ENCODE assay signal across 23 cellular contexts in the genomic region with DNA sequence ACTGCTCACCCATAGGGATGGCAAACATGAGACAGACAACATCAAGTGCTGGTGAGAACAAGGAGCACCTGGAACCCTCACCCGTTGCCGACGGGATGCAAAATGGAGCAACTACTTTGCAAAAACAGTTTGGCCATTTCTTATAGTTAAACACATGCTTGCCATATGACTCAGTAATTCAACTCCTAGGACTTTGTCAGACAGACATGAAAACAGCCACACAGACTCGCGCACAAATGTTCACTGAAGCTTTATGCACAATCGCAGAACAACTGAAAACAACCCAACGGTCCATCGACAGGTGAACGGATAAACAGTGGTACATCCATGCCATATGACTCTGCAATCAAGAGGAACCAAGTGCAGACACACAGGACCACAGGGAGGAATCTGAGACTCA. TPM values are rescaled to one million over a fixed set of nuclear protein-coding genes. Genes with fewer than 3 reads are reported as not detected.
DNase-seq lines count a peak whose midpoint lies in the region; ATAC-seq, FAIRE-seq and TF ChIP-seq lines count a peak whose summit lies in the region.
"Had no signal": no experiment of that assay in that cellular context is flagged by ENCODE, and none has a peak within 500 bp of the region (broad histone marks: within the 10 kb centered on the region; RNA-seq: fewer than 3 reads in every experiment).

No MANE protein-coding gene starts in this region.

- peak; percentile 71 for FAIRE-seq in astrocyte (lab: Jason Lieb, UNC)
- no peak for FAIRE-seq in H54 (lab: Jason Lieb, UNC)
- FAIRE-seq: A204.1, GM19239, islet of Langerhans had no signal

- peaks cover 85% of the 10 kb centered on the region for H3K79me2 ChIP-seq in astrocyte (ENCODE audit: insufficient read depth, low read length)

- H3K27me3 ChIP-seq in left ventricle myocardium inferior (ENCODE audit: low read depth) = no peaks in the 10 kb centered on the region
- H3K27me3 ChIP-seq in astrocyte (ENCODE audit: insufficient read depth, low read length) = no peaks in the 10 kb centered on the region
- H3K27me3 ChIP-seq: brain microvascular endothelial cell, esophagus muscularis mucosa, SJCRH30 had no signal

- H3K4me3 ChIP-seq in left ventricle myocardium inferior (no peak overlapping the region), astrocyte (ENCODE audit: insufficient read depth, low read depth, low read length) (no peak overlapping the region)
- H3K4me3 ChIP-seq: esophagus muscularis mucosa, SJCRH30 had no signal

- no peak for TF ChIP-seq POLR2A in H54 (IDR thresholded peaks at IDR 0.05; ENCODE audit: low read depth, low read length)

- peak overlapping the region; percentile 8 for H3K4me3 Mint-ChIP-seq in astrocyte (ENCODE audit: unreplicated experiment)
- no peak overlapping the region for H3K4me3 Mint-ChIP-seq in naive thymus-derived CD8-positive, alpha-beta T cell
- H3K4me3 Mint-ChIP-seq: activated CD4-positive, alpha-beta T cell treated with anti-CD3 and anti-CD28 coated beads, Interleukin-2, amount 10 ng/mL, durations not matched to agents 7 days and 5 days; CD4-positive, CD25-positive, alpha-beta regulatory T cell; nephron progenitor cell; stimulated activated naive CD8-positive, alpha-beta T cell treated with anti-CD3 and anti-CD28 coated beads, Interleukin-15, Interleukin-2, amounts not matched to agents 100 ng/mL and 50 ng/mL, for 24 hours had no signal

- no peak for DNase-seq in left ventricle myocardium inferior
- DNase-seq in Right ventricle myocardium superior = no peak
- DNase-seq in astrocyte (ENCODE audit: low read depth) = peak; percentile 72
- DNase-seq in iris pigment epithelial cell (ENCODE audit: low read depth) = peak; percentile 72
- DNase-seq in cortex of kidney (lab: John Stamatoyannopoulos, UW) = no peak
- no peak for DNase-seq in H54 (ENCODE audit: insufficient read length, low spot score)
- DNase-seq in stimulated activated CD4-positive, alpha-beta T cell treated with anti-CD3 and anti-CD28 coated beads, Interleukin-1b, Interleukin-23, amount 100 ng/mL, for 48 hours = no peak
- no peak for DNase-seq in naive thymus-derived CD8-positive, alpha-beta T cell
- DNase-seq: activated CD4-positive, alpha-beta T cell treated with anti-CD3 and anti-CD28 coated beads, Interleukin-2, amount 10 ng/mL, durations not matched to agents 7 days and 5 days; activated naive CD4-positive, alpha-beta T cell treated with Interleukin-2 at 50 U/mL for 16 hours; brain microvascular endothelial cell; CD4-positive, CD25-positive, alpha-beta regulatory T cell; DND-41; MM.1S; NCI-H187 treated with DMSO at 0.1 percent for 48 hours; nephron progenitor cell; SJCRH30; stimulated activated CD4-positive, alpha-beta T cell treated with anti-CD3 and anti-CD28 coated beads, Interleukin-15, amount 100 ng/mL, for 24 hours had no signal

- peaks cover 64% of the 10 kb centered on the region for H3K4me1 ChIP-seq in left ventricle myocardium inferior
- H3K4me1 ChIP-seq in astrocyte (ENCODE audit: insufficient read depth, low read length) = peaks cover 41% of the 10 kb centered on the region

- H3K9me3 ChIP-seq in left ventricle myocardium inferior (replicated peaks) (no peaks in the 10 kb centered on the region), astrocyte (ENCODE audit: insufficient read depth, low read depth, low read length) (no peaks in the 10 kb centered on the region)
- H3K9me3 ChIP-seq: esophagus muscularis mucosa, SJCRH30 had no signal

- peaks cover 12% of the 10 kb centered on the region for H3K36me3 Mint-ChIP-seq in astrocyte (ENCODE audit: low read depth, unreplicated experiment)
- H3K36me3 Mint-ChIP-seq in naive thymus-derived CD8-positive, alpha-beta T cell = peaks cover 0 to 22% (median 0%) of the 10 kb centered on the region in 3 donors

- ATAC-seq in Right ventricle myocardium superior (ENCODE audit: poor library complexity) = no peak
- ATAC-seq in naive thymus-derived CD8-positive, alpha-beta T cell = no peak

- peaks cover 1% of the 10 kb centered on the region for H3K9me3 Mint-ChIP-seq in astrocyte (ENCODE audit: unreplicated experiment)
- H3K9me3 Mint-ChIP-seq in naive thymus-derived CD8-positive, alpha-beta T cell = no peaks in the 10 kb centered on the region
- H3K9me3 Mint-ChIP-seq: activated CD4-positive, alpha-beta T cell treated with anti-CD3 and anti-CD28 coated beads, Interleukin-2, amount 10 ng/mL, durations not matched to agents 7 days and 5 days; CD4-positive, CD25-positive, alpha-beta regulatory T cell; nephron progenitor cell; stimulated activated naive CD8-positive, alpha-beta T cell treated with anti-CD3 and anti-CD28 coated beads, Interleukin-15, Interleukin-2, amounts not matched to agents 100 ng/mL and 50 ng/mL, for 24 hours had no signal

- H3K36me3 ChIP-seq in left ventricle myocardium inferior (peaks cover 10% of the 10 kb centered on the region), astrocyte (ENCODE audit: insufficient read depth, low read length) (no peaks in the 10 kb centered on the region)
- H3K36me3 ChIP-seq: brain microvascular endothelial cell had no signal

- H3K4me1 Mint-ChIP-seq in astrocyte (ENCODE audit: low read depth, unreplicated experiment) = peaks cover 59% of the 10 kb centered on the region
- peaks cover 27 to 46% (median 37%) of the 10 kb centered on the region in 4 donors for H3K4me1 Mint-ChIP-seq in naive thymus-derived CD8-positive, alpha-beta T cell

- intact Hi-C loops in left ventricle myocardium inferior (cut with micrococcal nuclease) = no loop called here
- intact Hi-C loops in Right ventricle myocardium superior (cut with DNase I) = no loop called here

- H3K4me2 ChIP-seq in astrocyte (ENCODE audit: low read length) = peak overlapping the region; percentile 44

- H3K27ac Mint-ChIP-seq in astrocyte (ENCODE audit: unreplicated experiment) = peak overlapping the region; percentile 6
- peak overlapping the region in 5 of 10 donors; percentile 12 to 66 (median 26) for H3K27ac Mint-ChIP-seq in naive thymus-derived CD8-positive, alpha-beta T cell
- H3K27ac Mint-ChIP-seq: activated CD4-positive, alpha-beta T cell treated with anti-CD3 and anti-CD28 coated beads, Interleukin-2, amount 10 ng/mL, durations not matched to agents 7 days and 5 days; nephron progenitor cell; stimulated activated naive CD8-positive, alpha-beta T cell treated with anti-CD3 and anti-CD28 coated beads, Interleukin-15, Interleukin-2, amounts not matched to agents 100 ng/mL and 50 ng/mL, for 24 hours had no signal

- no peaks in the 10 kb centered on the region for H3K27me3 Mint-ChIP-seq in astrocyte (ENCODE audit: low read depth, unreplicated experiment)
- H3K27me3 Mint-ChIP-seq in naive thymus-derived CD8-positive, alpha-beta T cell = no peaks in the 10 kb centered on the region
- H3K27me3 Mint-ChIP-seq: activated CD4-positive, alpha-beta T cell treated with anti-CD3 and anti-CD28 coated beads, Interleukin-2, amount 10 ng/mL, durations not matched to agents 7 days and 5 days; CD4-positive, CD25-positive, alpha-beta regulatory T cell; stimulated activated naive CD8-positive, alpha-beta T cell treated with anti-CD3 and anti-CD28 coated beads, Interleukin-15, Interleukin-2, amounts not matched to agents 100 ng/mL and 50 ng/mL, for 24 hours had no signal

- POLR2A ChIA-PET in naive thymus-derived CD8-positive, alpha-beta T cell (lab: Charles Lee) = no interaction called here

- H2AFZ ChIP-seq in astrocyte (ENCODE audit: low read depth, low read length) = no peak overlapping the region

- TF ChIP-seq CTCF in left ventricle myocardium inferior (IDR thresholded peaks at IDR 0.05; ENCODE audit: borderline replicate concordance) = no peak
- no peak for TF ChIP-seq CTCF in astrocyte (IDR thresholded peaks at IDR 0.05; ENCODE audit: insufficient read depth, low read depth, low read length)

- H3K27ac ChIP-seq in left ventricle myocardium inferior (replicated peaks) (peak overlapping the region; percentile 80), astrocyte (ENCODE audit: low read depth, low read length) (no peak overlapping the region)
- H3K27ac ChIP-seq: brain microvascular endothelial cell, SJCRH30 had no signal

- no peak overlapping the region for H3K9ac ChIP-seq in astrocyte (ENCODE audit: low read length)

- peaks cover 89% of the 10 kb centered on the region for H4K20me1 ChIP-seq in astrocyte (ENCODE audit: insufficient read depth, low read length)

RNA-seq across cellular contexts. Expression of gene NCOR2, which starts 30.8 kb away (rescaled TPM):
- total RNA-seq in left ventricle myocardium inferior (152 TPM), Right ventricle myocardium superior (133 TPM), astrocyte (425 and 489 TPM in 2 replicates)
- 10 to 100 TPM; 86.3 to 86.7 TPM for total RNA-seq in naive thymus-derived CD8-positive, alpha-beta T cell
- 10 to 100 TPM in 1 of 3 donors, 1 to 10 TPM in 2; 2.3 to 18.7 (median 3.5) TPM for polyA plus RNA-seq in naive thymus-derived CD8-positive, alpha-beta T cell

Comparison
In these comparisons a context has a peak if more than half of its experiments do, and no peak if none do; other contexts are left out.
1. DNase-seq: peak in astrocyte (single experiment) and iris pigment epithelial cell (single experiment); none in left ventricle myocardium inferior (single experiment), Right ventricle myocardium superior (single experiment), cortex of kidney (single experiment), H54 (single experiment), stimulated activated CD4-positive, alpha-beta T cell treated with anti-CD3 and anti-CD28 coated beads, Interleukin-1b, Interleukin-23, amount 100 ng/mL, for 48 hours (single experiment) and naive thymus-derived CD8-positive, alpha-beta T cell (0 of 10).